ENCODE assay signal across 19 cellular contexts in genomic region chr3:72448375-72448823, GRCh38. TPM values are rescaled to one million over a fixed set of nuclear protein-coding genes. Genes with fewer than 3 reads are reported as not detected.
DNase-seq lines count a peak whose midpoint lies in the region; ATAC-seq and TF ChIP-seq lines count a peak whose summit lies in the region.
"Had no signal": no experiment of that assay in that cellular context is flagged by ENCODE, and none has a peak within 500 bp of the region (broad histone marks: within the 10 kb centered on the region; RNA-seq: fewer than 3 reads in every experiment).

No MANE protein-coding gene starts in this region.

- no peak for ATAC-seq in CD4-positive, CD25-positive, alpha-beta regulatory T cell (ENCODE audit: low read depth in 2 of 2)
- no peak for ATAC-seq in HG03159 (IDR thresholded peaks at IDR 0.05; ENCODE audit: unreplicated experiment)
- no peak for ATAC-seq in GM18873 (IDR thresholded peaks at IDR 0.05; ENCODE audit: low FRiP score, unreplicated experiment)
- ATAC-seq: activated CD8-positive, alpha-beta T cell treated with anti-CD3 and anti-CD28 coated beads, Interleukin-2, amount 10 ng/mL, durations not matched to agents 7 days and 5 days; sciatic nerve had no signal

- H3K4me3 ChIP-seq in CD4-positive, CD25-positive, alpha-beta regulatory T cell (ENCODE audit: low read depth, low read length): no peak overlapping the region
- no peak overlapping the region for H3K4me3 ChIP-seq in HEK293 (ENCODE audit: low read depth, low read length)
- H3K4me3 ChIP-seq: lung, SK-N-MC had no signal

- POLR2A ChIA-PET in HEK293 (lab: Yijun Ruan, JAX): no interaction called here

- peaks cover 0 to 1% (median 0%) of the 10 kb centered on the region in 7 donors for H3K9me3 Mint-ChIP-seq in CD4-positive, CD25-positive, alpha-beta regulatory T cell
- H3K9me3 Mint-ChIP-seq in nephron progenitor cell: no peaks in the 10 kb centered on the region
- H3K9me3 Mint-ChIP-seq: HFFc6 had no signal

- CTCF ChIA-PET in HEK293 (lab: Yijun Ruan, JAX): no interaction called here

- H3K27ac ChIP-seq in CD4-positive, CD25-positive, alpha-beta regulatory T cell (ENCODE audit: insufficient read depth, low read length, poor library complexity, severe bottlenecking): no peak overlapping the region
- H3K27ac ChIP-seq in HEK293 (ENCODE audit: extremely low read depth, low read depth, low read length): no peak overlapping the region; the same call in 1 of the 2 replicates
- H3K27ac ChIP-seq: SK-N-MC had no signal

- H3K36me3 ChIP-seq in CD4-positive, CD25-positive, alpha-beta regulatory T cell (ENCODE audit: control insufficient read depth, insufficient read depth, low read length): no peaks in the 10 kb centered on the region
- no peaks in the 10 kb centered on the region for H3K36me3 ChIP-seq in HEK293 (ENCODE audit: control insufficient read depth in 2 of 2, insufficient read depth in 1 of 2, low read length in 2 of 2)

- H3K4me1 ChIP-seq in CD4-positive, CD25-positive, alpha-beta regulatory T cell (ENCODE audit: control insufficient read depth, insufficient read depth, low read length, poor library complexity, severe bottlenecking): peaks cover 27% of the 10 kb centered on the region
- peaks cover 4% of the 10 kb centered on the region; the same call in 1 of the 2 replicates for H3K4me1 ChIP-seq in HEK293 (ENCODE audit: control insufficient read depth, insufficient read depth, low read length)

- peak overlapping the region; percentile 78 to 87 (median 81) for H3K4me3 Mint-ChIP-seq in CD4-positive, CD25-positive, alpha-beta regulatory T cell
- peak overlapping the region; percentile 72 for H3K4me3 Mint-ChIP-seq in nephron progenitor cell

- TF ChIP-seq CTCF in HEK293 (tag by site-specific recombination; IDR thresholded peaks at IDR 0.05): no peak
- no peak for TF ChIP-seq CTCF in nephron progenitor cell (IDR thresholded peaks at IDR 0.05)

- DNase-seq in CD4-positive, CD25-positive, alpha-beta regulatory T cell: no peak
- DNase-seq in astrocyte of the hippocampus (ENCODE audit: low read depth, low spot score) (peak; percentile 5), nephron progenitor cell (no peak), SW 1271 (lab: John Stamatoyannopoulos, UW) (no peak), NCI-H2107 treated with DMSO at 0.1 percent for 48 hours (lab: John Stamatoyannopoulos, UW; ENCODE audit: unreplicated experiment) (no peak)
- DNase-seq: activated CD8-positive, alpha-beta T cell treated with anti-CD3 and anti-CD28 coated beads, Interleukin-2, amount 10 ng/mL, durations not matched to agents 7 days and 5 days; aorta; dermis blood vessel endothelial cell; HFFc6; MM.1S; NCI-H1930; NCI-H526 treated with DMSO at 0.1 percent for 48 hours; stimulated activated CD4-positive, alpha-beta T cell treated with anti-CD3 and anti-CD28 coated beads, Interleukin-1b, Interleukin-23, amount 100 ng/mL, for 48 hours had no signal

- H3K27me3 ChIP-seq in CD4-positive, CD25-positive, alpha-beta regulatory T cell (ENCODE audit: control insufficient read depth, insufficient read depth, low read length): peaks cover 15% of the 10 kb centered on the region

- no peaks in the 10 kb centered on the region for H3K9me3 ChIP-seq in CD4-positive, CD25-positive, alpha-beta regulatory T cell (ENCODE audit: control insufficient read depth in 2 of 2, low read length in 2 of 2)
- H3K9me3 ChIP-seq in HEK293 (ENCODE audit: control insufficient read depth, insufficient read depth, low read depth, low read length): no peaks in the 10 kb centered on the region

- H3K27me3 Mint-ChIP-seq in CD4-positive, CD25-positive, alpha-beta regulatory T cell: peaks cover 42% of the 10 kb centered on the region
- H3K27me3 Mint-ChIP-seq in nephron progenitor cell (ENCODE audit: low read depth, poor library complexity): peaks cover 44% of the 10 kb centered on the region

- H3K4me1 Mint-ChIP-seq in CD4-positive, CD25-positive, alpha-beta regulatory T cell: peaks cover 23 to 33% (median 26%) of the 10 kb centered on the region in 4 donors
- H3K4me1 Mint-ChIP-seq in nephron progenitor cell: peaks cover 38% of the 10 kb centered on the region

- H3K36me3 Mint-ChIP-seq in CD4-positive, CD25-positive, alpha-beta regulatory T cell: peaks cover 5% of the 10 kb centered on the region
- peaks cover 13% of the 10 kb centered on the region for H3K36me3 Mint-ChIP-seq in nephron progenitor cell (ENCODE audit: low read depth)

- peak overlapping the region; percentile 2 to 31 (median 13) for H3K27ac Mint-ChIP-seq in CD4-positive, CD25-positive, alpha-beta regulatory T cell
- no peak overlapping the region for H3K27ac Mint-ChIP-seq in nephron progenitor cell
- H3K27ac Mint-ChIP-seq: HFFc6 had no signal

TF ChIP-seq in HEK293, 187 proteins besides CTCF, POLR2A, EP300 and RAD21:
- TF ChIP-seq GLI4 (tag by site-specific recombination; IDR thresholded peaks at IDR 0.05) (no peak), ZNF366 (tag by site-specific recombination; conservative IDR thresholded peaks at IDR 0.05) (peak; percentile 48), GLIS1 (tag by site-specific recombination; IDR thresholded peaks at IDR 0.05) (no peak), ZNF133 (tag by site-specific recombination; IDR thresholded peaks at IDR 0.05) (no peak)

RNA-seq across cellular contexts. Expression of gene RYBP, which starts 2.0 kb away (rescaled TPM):
- 13.8 TPM for total RNA-seq in CD4-positive, CD25-positive, alpha-beta regulatory T cell
- polyA plus RNA-seq in CD4-positive, CD25-positive, alpha-beta regulatory T cell: 1 to 10 TPM; 2.0 to 4.0 (median 3.0) TPM
